ENCODE assay signal across 23 cellular contexts in genomic region chr14:74919421-74920165, GRCh38. TPM values are rescaled to one million over a fixed set of nuclear protein-coding genes. Genes with fewer than 3 reads are reported as not detected.
DNase-seq lines count a peak whose midpoint lies in the region; ATAC-seq, FAIRE-seq and TF ChIP-seq lines count a peak whose summit lies in the region.
"Had no signal": no experiment of that assay in that cellular context is flagged by ENCODE, and none has a peak within 500 bp of the region (broad histone marks: within the 10 kb centered on the region; RNA-seq: fewer than 3 reads in every experiment).

No MANE protein-coding gene starts in this region.

- peaks cover 5% of the 10 kb centered on the region for H3K79me1 ChIP-seq in neuronal stem cell (ENCODE audit: low read depth, low read length)

- H2BK5ac ChIP-seq in neuronal stem cell (ENCODE audit: low read length), result no peak overlapping the region

- no peak overlapping the region for H2AFZ ChIP-seq in neuronal stem cell (ENCODE audit: low read length)

- no peak for FAIRE-seq in RCC 7860 (lab: Jason Lieb, UNC)
- FAIRE-seq: H1 had no signal

- H4K20me1 ChIP-seq in BLaER1 treated with 17β-estradiol and CSF1 and Interleukin-3, amounts not matched to agents 10 nM and 100 nM, result no peaks in the 10 kb centered on the region

- H2BK12ac ChIP-seq in neuronal stem cell (ENCODE audit: low read length), result no peak overlapping the region

- peaks cover 0 to 14% (median 0%) of the 10 kb centered on the region in 11 experiments; a peak in 3 of 22 replicates for H3K36me3 ChIP-seq in BLaER1 treated with 17β-estradiol and CSF1 and Interleukin-3, amounts not matched to agents 10 nM and 100 nM
- peaks cover 0 to 3% of the 10 kb centered on the region in 2 donors for H3K36me3 ChIP-seq in neuronal stem cell (replicated peaks in 1 of 2; ENCODE audit: control insufficient read depth in 2 of 2, insufficient read depth in 2 of 2, low read length in 2 of 2)
- peaks cover 31% of the 10 kb centered on the region for H3K36me3 ChIP-seq in WERI-Rb-1
- H3K36me3 ChIP-seq: suprapubic skin had no signal

- H3K4me2 ChIP-seq in BLaER1 treated with 17β-estradiol and CSF1 and Interleukin-3, amounts not matched to agents 10 nM and 100 nM, result peak overlapping the region in 10 of 11 experiments; percentile 1 to 77 (median 42); a peak in 15 of 22 replicates
- no peak overlapping the region for H3K4me2 ChIP-seq in neuronal stem cell (ENCODE audit: insufficient read depth, low read length, poor library complexity, severe bottlenecking)

- H4K8ac ChIP-seq in neuronal stem cell (ENCODE audit: low read depth, low read length), result peak overlapping the region; percentile 31

- WGBS in neuronal stem cell (ENCODE audit: extremely low coverage in 2 of 2, insufficient read length in 2 of 2, insufficient replicate concordance in 1 of 2), 2 donors, result no CpG with 5 or more reads among the region's 22 CpGs

- no peaks in the 10 kb centered on the region for H3K9me3 ChIP-seq in BLaER1 treated with 17β-estradiol and CSF1 and Interleukin-3, amounts not matched to agents 10 nM and 100 nM (replicated peaks in 1 of 11)
- H3K9me3 ChIP-seq in neuronal stem cell (replicated peaks in 1 of 2; ENCODE audit: control insufficient read depth in 2 of 2, insufficient read depth in 1 of 2, low read depth in 1 of 2, low read length in 2 of 2) (no peaks in the 10 kb centered on the region), WERI-Rb-1 (ENCODE audit: severe bottlenecking) (no peaks in the 10 kb centered on the region)
- H3K9me3 ChIP-seq: esophagus muscularis mucosa, suprapubic skin had no signal

- H3K9ac ChIP-seq in BLaER1 treated with 17β-estradiol and CSF1 and Interleukin-3, amounts not matched to agents 10 nM and 100 nM, result peak overlapping the region in 3 of 11 experiments; percentile 4 to 29 (median 8); a peak in 2 of 22 replicates
- H3K9ac ChIP-seq in neuronal stem cell (ENCODE audit: low read depth, low read length, poor library complexity), result peak overlapping the region; percentile 75

- peak overlapping the region; percentile 27 for H3K14ac ChIP-seq in neuronal stem cell (ENCODE audit: low read length)

- H3K27me3 ChIP-seq in BLaER1 treated with 17β-estradiol and CSF1 and Interleukin-3, amounts not matched to agents 10 nM and 100 nM, result no peaks in the 10 kb centered on the region
- H3K27me3 ChIP-seq in neuronal stem cell (ENCODE audit: control insufficient read depth in 3 of 3, insufficient read depth in 3 of 3, low read depth in 1 of 3, low read length in 3 of 3) (peaks cover 0 to 3% (median 0%) of the 10 kb centered on the region in 3 experiments), WERI-Rb-1 (ENCODE audit: insufficient read depth, low read depth, severe bottlenecking) (no peaks in the 10 kb centered on the region)
- H3K27me3 ChIP-seq: esophagus muscularis mucosa, suprapubic skin had no signal

- no peak overlapping the region for H3K23ac ChIP-seq in neuronal stem cell (ENCODE audit: low read depth, low read length, poor library complexity)

- no peak overlapping the region for H2BK120ac ChIP-seq in neuronal stem cell (ENCODE audit: low read depth, low read length)

- no peak overlapping the region for H3K18ac ChIP-seq in neuronal stem cell (ENCODE audit: low read length)

- no peak for ATAC-seq in HG03045 (IDR thresholded peaks at IDR 0.05; ENCODE audit: unreplicated experiment)
- ATAC-seq in stimulated activated naive CD8-positive, alpha-beta T cell treated with anti-CD3 and anti-CD28 coated beads, Interleukin-15, Interleukin-2, amounts not matched to agents 100 U/mL and 50 U/mL, for 24 hours, result no peak
- ATAC-seq: Panc1, right cardiac atrium had no signal

- no peak overlapping the region for H2AK5ac ChIP-seq in neuronal stem cell (ENCODE audit: low read depth, low read length)

- TF ChIP-seq CTCF in fibroblast of pulmonary artery (IDR thresholded peaks at IDR 0.05; ENCODE audit: low read length, missing control alignments) (no peak), WERI-Rb-1 (IDR thresholded peaks at IDR 0.05; ENCODE audit: low read depth, low read length) (no peak)

- H3K4ac ChIP-seq in neuronal stem cell (ENCODE audit: low read length), result no peak overlapping the region

- no peak overlapping the region for H2BK15ac ChIP-seq in neuronal stem cell (ENCODE audit: low read length)

- peaks cover 23 to 41% (median 30%) of the 10 kb centered on the region in 10 experiments for H3K4me1 ChIP-seq in BLaER1 treated with 17β-estradiol and CSF1 and Interleukin-3, amounts not matched to agents 10 nM and 100 nM
- H3K4me1 ChIP-seq in neuronal stem cell (ENCODE audit: control insufficient read depth in 2 of 2, insufficient read depth in 1 of 2, low read depth in 1 of 2, low read length in 2 of 2), result peaks cover 0 to 5% of the 10 kb centered on the region in 2 donors

- DNase-seq in RCC 7860 (ENCODE audit: low spot score) (peak; percentile 9), fibroblast of pulmonary artery (ENCODE audit: low read depth) (peak; percentile 57), neuronal stem cell (ENCODE audit: low spot score) (no peak), WERI-Rb-1 (no peak), glomerular visceral epithelial cell (ENCODE audit: extremely low spot score) (no peak)
- DNase-seq in stimulated activated naive CD8-positive, alpha-beta T cell treated with anti-CD3 and anti-CD28 coated beads, Interleukin-15, Interleukin-2, amounts not matched to agents 100 U/mL and 50 U/mL, for 24 hours, result no peak
- DNase-seq: activated CD4-positive, alpha-beta memory T cell treated with anti-CD3 and anti-CD28 coated beads, Interleukin-2, amount 10 ng/mL, durations not matched to agents 7 days and 5 days; activated naive CD4-positive, alpha-beta T cell; DMS79 treated with DMSO at 0.1 percent for 48 hours; effector CD4-positive, alpha-beta T cell; Karpas-422; NCI-H1092; NCI-H2029 treated with DMSO at 0.1 percent for 48 hours; NCI-H446; occipital lobe had no signal

- H4K91ac ChIP-seq in neuronal stem cell (ENCODE audit: low read depth, low read length, poor library complexity), result no peak overlapping the region

- H3K27ac ChIP-seq in BLaER1 treated with 17β-estradiol and CSF1 and Interleukin-3, amounts not matched to agents 10 nM and 100 nM, result peak overlapping the region in 6 of 11 experiments; percentile 17 to 47 (median 25); a peak in 6 of 22 replicates
- H3K27ac ChIP-seq in neuronal stem cell (replicated peaks; ENCODE audit: low read length) (no peak overlapping the region), WERI-Rb-1 (no peak overlapping the region)
- H3K27ac ChIP-seq: esophagus muscularis mucosa, suprapubic skin had no signal

- H3K4me3 ChIP-seq in BLaER1 treated with 17β-estradiol and CSF1 and Interleukin-3, amounts not matched to agents 10 nM and 100 nM, result no peak overlapping the region
- H3K4me3 ChIP-seq in fibroblast of pulmonary artery (replicated peaks; ENCODE audit: low read depth, low read length) (no peak overlapping the region), neuronal stem cell (ENCODE audit: low read length in 2 of 2) (no peak overlapping the region), WERI-Rb-1 (ENCODE audit: low read depth, low read length) (no peak overlapping the region)
- H3K4me3 ChIP-seq: esophagus muscularis mucosa, lung, suprapubic skin had no signal

RNA-seq across cellular contexts. Expression of gene RPS6KL1, which starts 3.5 kb away (rescaled TPM):
- polyA plus RNA-seq in neuronal stem cell (2013, experiment 1 of 2), result 4.4 TPM
- 4.9 TPM for polyA plus RNA-seq in neuronal stem cell (2013, experiment 2 of 2)

RNA-seq across cellular contexts. Expression of gene PGF, which starts 35.8 kb away (rescaled TPM):
- 0.53 TPM for polyA plus RNA-seq in neuronal stem cell (2013, experiment 1 of 2)
- polyA plus RNA-seq in neuronal stem cell (2013, experiment 2 of 2), result 0.69 TPM

RNA-seq across cellular contexts. Expression of gene DLST, which starts 37.9 kb away (rescaled TPM):
- 48.6 TPM for polyA plus RNA-seq in neuronal stem cell (2013, experiment 1 of 2)
- 47.6 TPM for polyA plus RNA-seq in neuronal stem cell (2013, experiment 2 of 2)

RNA-seq across cellular contexts. Expression of gene PROX2, which starts 43.6 kb away (rescaled TPM):
- not detected for polyA plus RNA-seq in neuronal stem cell (2013, experiment 1 of 2)
- polyA plus RNA-seq in neuronal stem cell (2013, experiment 2 of 2), result not detected
- polyA plus RNA-seq: right cardiac atrium had no signal

Comparison
In these comparisons a context has a peak if more than half of its experiments do, and no peak if none do; other contexts are left out.
1. H3K27ac ChIP-seq: peak in BLaER1 treated with 17β-estradiol and CSF1 and Interleukin-3, amounts not matched to agents 10 nM and 100 nM (6 of 11); none in neuronal stem cell (single experiment) and WERI-Rb-1 (single experiment).
2. DNase-seq: peak in RCC 7860 (single experiment) and fibroblast of pulmonary artery (single experiment); none in neuronal stem cell (single experiment), WERI-Rb-1 (single experiment), glomerular visceral epithelial cell (single experiment) and stimulated activated naive CD8-positive, alpha-beta T cell treated with anti-CD3 and anti-CD28 coated beads, Interleukin-15, Interleukin-2, amounts not matched to agents 100 U/mL and 50 U/mL, for 24 hours (single experiment).